In the genomic region with DNA sequence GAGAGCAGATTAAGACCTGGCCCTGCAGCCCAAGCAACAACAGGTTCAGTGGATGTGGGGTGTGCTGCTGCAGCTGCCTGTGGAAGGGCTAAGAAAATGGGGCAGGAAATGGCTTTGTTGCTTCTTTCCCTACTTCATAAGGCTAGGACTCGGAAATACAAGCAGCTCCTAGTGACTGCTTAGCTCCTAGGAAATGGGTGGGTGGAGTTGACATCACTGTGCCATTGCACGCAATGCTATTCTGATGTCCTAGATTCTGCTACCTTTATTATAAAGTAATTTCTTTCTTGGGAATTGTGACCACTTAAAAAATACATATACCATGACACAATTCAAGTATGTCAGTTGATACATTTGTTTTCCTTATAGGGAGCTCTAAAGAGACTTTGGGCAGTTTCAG, we compare ENCODE assay signal across 30 cellular contexts.
"Had no signal": no experiment of that assay in that cellular context is flagged by ENCODE, and none has a peak within 500 bp of the region (broad histone marks: within the 10 kb centered on the region; RNA-seq: fewer than 3 reads in every experiment).

No MANE protein-coding gene starts in this region.

- H3K27ac Mint-ChIP-seq: activated CD4-positive, alpha-beta T cell treated with anti-CD3 and anti-CD28 coated beads, Interleukin-2, amount 10 ng/mL, durations not matched to agents 24 days and 14 days; activated CD8-positive, alpha-beta T cell treated with anti-CD3 and anti-CD28 coated beads, Interleukin-2, amount 10 ng/mL, durations not matched to agents 7 days and 5 days; activated naive CD4-positive, alpha-beta T cell treated with anti-CD3 and anti-CD28 coated beads for 36 hours; activated naive CD4-positive, alpha-beta T cell treated with anti-CD3 and anti-CD28 coated beads, Interleukin-2, amount 50 U/mL, for 72 hours; activated T-cell treated with anti-CD3 and anti-CD28 coated beads, Interleukin-2, amount 50 U/mL, for 24 hours; T-helper 1 cell treated with Interleukin-12 subunit alpha and Interleukin-12 subunit beta and Interleukin-4 antibody, amounts not matched to agents 30 μg/mL and 1 μg/mL, for 36 hours; T-helper 2 cell treated with Interferon-gamma antibody and Interleukin-4, amounts not matched to agents 5 μg/mL and 100 μg/mL, for 36 hours had no signal

- H3K27me3 Mint-ChIP-seq: activated CD4-positive, alpha-beta T cell treated with anti-CD3 and anti-CD28 coated beads, Interleukin-2, amount 10 ng/mL, durations not matched to agents 24 days and 14 days; activated T-cell treated with anti-CD3 and anti-CD28 coated beads, Interleukin-2, amount 50 U/mL, for 24 hours had no signal

- H3K27me3 ChIP-seq: adrenal gland, Peyer's patch, SJSA1 had no signal

- H3K27ac ChIP-seq: adrenal gland, Peyer's patch, SJSA1 had no signal

- DNase-seq: activated CD4-positive, alpha-beta T cell treated with anti-CD3 and anti-CD28 coated beads, Interleukin-2, amount 10 ng/mL, durations not matched to agents 24 days and 14 days; activated CD4-positive, alpha-beta T cell treated with anti-CD3 and anti-CD28 coated beads, Interleukin-2, amount 50 U/mL, for 4 hours; activated CD8-positive, alpha-beta T cell treated with anti-CD3 and anti-CD28 coated beads, Interleukin-2, amount 10 ng/mL, durations not matched to agents 7 days and 5 days; activated gamma-delta T cell treated with Interleukin-2 at 50 U/mL for 16 hours; activated naive CD4-positive, alpha-beta T cell treated with anti-CD3 and anti-CD28 coated beads for 36 hours; activated T-cell treated with anti-CD3 and anti-CD28 coated beads, Interleukin-2, amount 50 U/mL, for 24 hours; adrenal gland; central memory CD4-positive, alpha-beta T cell; NCI-H1092 treated with DMSO at 0.1 percent for 48 hours; NCI-H146; NCI-H187; NCI-H2029 treated with DMSO at 0.1 percent for 48 hours; NCI-H2107; NCI-H226; NCI-H446 treated with DMSO at 0.1 percent for 48 hours; NCI-H526; NCI-H748 treated with DMSO at 0.1 percent for 48 hours; NK-92 treated with Interleukin-12 subunit alpha and Interleukin-12 subunit beta, amount 100 ng/mL, for 24 hours; PC-3; Peyer's patch; RPMI8226; SHP77 treated with DMSO at 0.1 percent for 48 hours; SK-N-SH had no signal

- H3K9me3 Mint-ChIP-seq: activated CD4-positive, alpha-beta T cell treated with anti-CD3 and anti-CD28 coated beads, Interleukin-2, amount 10 ng/mL, durations not matched to agents 24 days and 14 days; activated naive CD4-positive, alpha-beta T cell treated with anti-CD3 and anti-CD28 coated beads for 36 hours; activated naive CD4-positive, alpha-beta T cell treated with anti-CD3 and anti-CD28 coated beads, Interleukin-2, amount 50 U/mL, for 72 hours; activated T-cell treated with anti-CD3 and anti-CD28 coated beads, Interleukin-2, amount 50 U/mL, for 24 hours; T-helper 2 cell treated with Interferon-gamma antibody and Interleukin-4, amounts not matched to agents 5 μg/mL and 100 μg/mL, for 36 hours had no signal

- H3K36me3 ChIP-seq: adrenal gland, Peyer's patch, SJSA1 had no signal

- H3K4me3 Mint-ChIP-seq: activated CD4-positive, alpha-beta T cell treated with anti-CD3 and anti-CD28 coated beads, Interleukin-2, amount 10 ng/mL, durations not matched to agents 24 days and 14 days; activated CD8-positive, alpha-beta T cell treated with anti-CD3 and anti-CD28 coated beads, Interleukin-2, amount 10 ng/mL, durations not matched to agents 7 days and 5 days; activated naive CD4-positive, alpha-beta T cell treated with anti-CD3 and anti-CD28 coated beads for 36 hours; activated T-cell treated with anti-CD3 and anti-CD28 coated beads, Interleukin-2, amount 50 U/mL, for 24 hours; brain; T-helper 1 cell treated with Interleukin-12 subunit alpha and Interleukin-12 subunit beta and Interleukin-4 antibody, amounts not matched to agents 30 μg/mL and 1 μg/mL, for 36 hours; T-helper 2 cell treated with Interferon-gamma antibody and Interleukin-4, amounts not matched to agents 5 μg/mL and 100 μg/mL, for 36 hours had no signal

- H3K4me3 ChIP-seq: adrenal gland, K562, Peyer's patch, SJSA1 had no signal

- H3K4me1 ChIP-seq: Peyer's patch, SJSA1 had no signal

- H3K4me1 Mint-ChIP-seq: activated CD4-positive, alpha-beta T cell treated with anti-CD3 and anti-CD28 coated beads, Interleukin-2, amount 10 ng/mL, durations not matched to agents 24 days and 14 days had no signal

- H3K9me2 ChIP-seq: SK-N-SH had no signal

- H3K4me2 ChIP-seq: SK-N-SH had no signal

- FAIRE-seq: K562, TTC549 had no signal

- H3K36me3 Mint-ChIP-seq: activated naive CD4-positive, alpha-beta T cell treated with anti-CD3 and anti-CD28 coated beads, Interleukin-2, amount 50 U/mL, for 72 hours; brain had no signal

- H3K9me3 ChIP-seq: adrenal gland, Peyer's patch, SJSA1, SK-N-SH had no signal
